2 cellular contexts compared by ENCODE assay signal in the genomic region with DNA sequence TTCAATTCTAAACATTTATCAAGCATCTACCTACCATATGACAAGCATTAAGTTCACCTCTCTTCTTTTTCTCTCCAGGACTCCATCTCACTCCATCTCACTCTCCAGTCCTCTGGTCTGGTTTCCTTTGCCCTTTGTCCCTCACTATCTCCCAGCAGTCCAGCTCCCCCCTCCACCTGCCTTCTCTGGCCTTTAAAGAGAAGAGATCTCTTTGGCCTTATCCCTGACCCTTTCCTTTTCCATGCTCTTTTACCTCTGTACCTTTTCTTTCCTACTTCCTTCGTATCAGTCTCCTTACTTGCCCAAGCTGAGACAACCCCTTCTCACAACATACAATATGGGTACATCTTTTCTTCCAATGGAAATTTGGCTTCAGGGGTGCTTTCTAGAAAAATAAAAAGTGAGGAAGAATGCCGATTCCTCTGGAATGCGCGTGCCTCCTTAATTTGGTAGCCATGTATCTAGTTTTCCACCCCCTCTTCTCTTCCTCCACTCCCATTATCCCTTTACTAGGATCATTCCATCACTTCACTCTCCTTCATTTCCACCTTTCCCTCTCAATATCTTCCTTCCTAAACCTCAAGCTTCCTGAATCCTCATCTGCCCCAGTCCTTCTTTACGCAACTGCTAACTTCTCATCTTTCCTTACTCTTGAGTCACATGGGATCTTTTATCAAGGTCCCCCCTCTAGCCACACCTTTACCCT.
A peak's percentile ranks its signal among the peaks of the same experiment; 100 is the strongest.
TF ChIP-seq lines count a peak whose summit lies in the region.

No MANE protein-coding gene starts in this region.

TF ChIP-seq in IMR-90, 13 proteins besides CTCF, POLR2A, EP300 and RAD21:
- TF ChIP-seq, protein P1, sequence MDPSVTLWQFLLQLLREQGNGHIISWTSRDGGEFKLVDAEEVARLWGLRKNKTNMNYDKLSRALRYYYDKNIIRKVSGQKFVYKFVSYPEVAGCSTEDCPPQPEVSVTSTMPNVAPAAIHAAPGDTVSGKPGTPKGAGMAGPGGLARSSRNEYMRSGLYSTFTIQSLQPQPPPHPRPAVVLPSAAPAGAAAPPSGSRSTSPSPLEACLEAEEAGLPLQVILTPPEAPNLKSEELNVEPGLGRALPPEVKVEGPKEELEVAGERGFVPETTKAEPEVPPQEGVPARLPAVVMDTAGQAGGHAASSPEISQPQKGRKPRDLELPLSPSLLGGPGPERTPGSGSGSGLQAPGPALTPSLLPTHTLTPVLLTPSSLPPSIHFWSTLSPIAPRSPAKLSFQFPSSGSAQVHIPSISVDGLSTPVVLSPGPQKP (IDR thresholded peaks at IDR 0.05; ENCODE audit: borderline replicate concordance, low read depth, low read length): no peak
- peak; percentile 82 for TF ChIP-seq CEBPB (IDR thresholded peaks at IDR 0.05; ENCODE audit: low read depth, low read length)
- TF ChIP-seq, protein P2, sequence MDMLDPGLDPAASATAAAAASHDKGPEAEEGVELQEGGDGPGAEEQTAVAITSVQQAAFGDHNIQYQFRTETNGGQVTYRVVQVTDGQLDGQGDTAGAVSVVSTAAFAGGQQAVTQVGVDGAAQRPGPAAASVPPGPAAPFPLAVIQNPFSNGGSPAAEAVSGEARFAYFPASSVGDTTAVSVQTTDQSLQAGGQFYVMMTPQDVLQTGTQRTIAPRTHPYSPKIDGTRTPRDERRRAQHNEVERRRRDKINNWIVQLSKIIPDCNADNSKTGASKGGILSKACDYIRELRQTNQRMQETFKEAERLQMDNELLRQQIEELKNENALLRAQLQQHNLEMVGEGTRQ (IDR thresholded peaks at IDR 0.05; ENCODE audit: low read depth, low read length): peak; percentile 46

TF ChIP-seq in HepG2, 621 proteins besides CTCF, POLR2A, EP300 and RAD21 (continues in another document):
- peak in 1 of 2 experiments; percentile 9; a peak in 1 of 4 replicates for TF ChIP-seq KLF16 (CRISPR knock-in tag; IDR thresholded peaks at IDR 0.05)
- TF ChIP-seq CCAR2 (optimal IDR thresholded peaks at IDR 0.05; ENCODE audit: low read depth, low read length): peak; percentile 86
- TF ChIP-seq RARA (CRISPR knock-in tag; IDR thresholded peaks at IDR 0.05): peak; percentile 5; the same call in 1 of the 2 replicates
- TF ChIP-seq ZNF556 (CRISPR knock-in tag; IDR thresholded peaks at IDR 0.05; ENCODE audit: borderline replicate concordance): 0 out of 2 replicates have a peak, but pooled peaks have one; percentile 2
- TF ChIP-seq ZMYM2 (CRISPR knock-in tag; IDR thresholded peaks at IDR 0.05): 0 out of 2 replicates have a peak, but pooled peaks have one; percentile 43
- TF ChIP-seq NCOR1 (IDR thresholded peaks at IDR 0.05; ENCODE audit: borderline replicate concordance, low read length): peak; percentile 50; the same call in 1 of the 2 replicates
- peak; percentile 48; the same call in 1 of the 2 replicates for TF ChIP-seq SMAD9 (CRISPR knock-in tag; IDR thresholded peaks at IDR 0.05)
- TF ChIP-seq RAD51 (IDR thresholded peaks at IDR 0.05; ENCODE audit: borderline replicate concordance): 0 out of 2 replicates have a peak, but pooled peaks have one; percentile 15
- TF ChIP-seq TOE1 (CRISPR knock-in tag; IDR thresholded peaks at IDR 0.05): peak; percentile 24; the same call in 1 of the 2 replicates
- TF ChIP-seq KLF12 (CRISPR knock-in tag; IDR thresholded peaks at IDR 0.05; ENCODE audit: borderline replicate concordance): 0 out of 2 replicates have a peak, but pooled peaks have one; percentile 30
- 0 out of 2 replicates have a peak, but pooled peaks have one; percentile 10 for TF ChIP-seq HDAC2 (CRISPR knock-in tag; IDR thresholded peaks at IDR 0.05)
- TF ChIP-seq ZNF816 (CRISPR knock-in tag; IDR thresholded peaks at IDR 0.05; ENCODE audit: borderline replicate concordance): no peak
- 0 out of 2 replicates have a peak, but pooled peaks have one; percentile 28 for TF ChIP-seq NFRKB (IDR thresholded peaks at IDR 0.05)
- TF ChIP-seq, protein P3, sequence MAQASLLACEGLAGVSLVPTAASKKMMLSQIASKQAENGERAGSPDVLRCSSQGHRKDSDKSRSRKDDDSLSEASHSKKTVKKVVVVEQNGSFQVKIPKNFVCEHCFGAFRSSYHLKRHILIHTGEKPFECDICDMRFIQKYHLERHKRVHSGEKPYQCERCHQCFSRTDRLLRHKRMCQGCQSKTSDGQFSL (CRISPR knock-in tag; IDR thresholded peaks at IDR 0.05): 0 out of 2 replicates have a peak, but pooled peaks have one; percentile 14
- no peak for TF ChIP-seq SP4 (CRISPR knock-in tag; IDR thresholded peaks at IDR 0.05)
- TF ChIP-seq EEA1 (CRISPR knock-in tag; IDR thresholded peaks at IDR 0.05; ENCODE audit: borderline replicate concordance): no peak
- 0 out of 2 replicates have a peak, but pooled peaks have one; percentile 15 for TF ChIP-seq SNAI1 (CRISPR knock-in tag; IDR thresholded peaks at IDR 0.05; ENCODE audit: borderline replicate concordance)
- TF ChIP-seq ZFY (CRISPR knock-in tag; IDR thresholded peaks at IDR 0.05): 0 out of 2 replicates have a peak, but pooled peaks have one; percentile 26
- no peak for TF ChIP-seq NR2F1 (CRISPR knock-in tag; IDR thresholded peaks at IDR 0.05)
- TF ChIP-seq ATF1 (CRISPR knock-in tag; IDR thresholded peaks at IDR 0.05): peak; percentile 10; the same call in 1 of the 2 replicates
- TF ChIP-seq ZKSCAN1 (IDR thresholded peaks at IDR 0.05; ENCODE audit: low read length): no peak
- TF ChIP-seq TGIF2 (CRISPR knock-in tag; IDR thresholded peaks at IDR 0.05): 0 out of 2 replicates have a peak, but pooled peaks have one; percentile 9
- TF ChIP-seq ZNF557 (CRISPR knock-in tag; IDR thresholded peaks at IDR 0.05): no peak
- no peak for TF ChIP-seq ZNF3 (CRISPR knock-in tag; IDR thresholded peaks at IDR 0.05)
- 0 out of 2 replicates have a peak, but pooled peaks have one; percentile 12 for TF ChIP-seq ZNF564 (CRISPR knock-in tag; IDR thresholded peaks at IDR 0.05)
- peak; percentile 7; the same call in 1 of the 2 replicates for TF ChIP-seq RXRB (CRISPR knock-in tag; IDR thresholded peaks at IDR 0.05; ENCODE audit: borderline replicate concordance)
- TF ChIP-seq, protein P4, sequence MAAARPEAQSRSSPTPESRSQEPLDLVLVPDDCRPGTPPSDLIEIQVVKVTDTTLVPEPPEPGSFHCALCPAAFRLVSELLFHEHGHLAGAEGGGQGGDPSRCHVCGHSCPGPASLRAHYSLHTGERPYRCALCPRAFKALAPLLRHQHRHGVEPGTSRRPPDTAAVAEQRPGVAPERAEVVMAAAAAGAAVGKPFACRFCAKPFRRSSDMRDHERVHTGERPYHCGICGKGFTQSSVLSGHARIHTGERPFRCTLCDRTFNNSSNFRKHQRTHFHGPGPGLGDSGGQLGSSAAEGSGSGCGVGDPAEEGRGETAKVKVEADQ (CRISPR knock-in tag; IDR thresholded peaks at IDR 0.05; ENCODE audit: borderline replicate concordance): peak; percentile 26; the same call in 1 of the 2 replicates
- TF ChIP-seq HNF4A (CRISPR knock-in tag; IDR thresholded peaks at IDR 0.05): 0 out of 2 replicates have a peak, but pooled peaks have one; percentile 14
- 0 out of 2 replicates have a peak, but pooled peaks have one; percentile 3 for TF ChIP-seq ZNF230 (CRISPR knock-in tag; IDR thresholded peaks at IDR 0.05)
- TF ChIP-seq YEATS4 (CRISPR knock-in tag; IDR thresholded peaks at IDR 0.05; ENCODE audit: borderline replicate concordance): 0 out of 2 replicates have a peak, but pooled peaks have one; percentile 26
- 0 out of 2 replicates have a peak, but pooled peaks have one; percentile 31 for TF ChIP-seq SIN3A (IDR thresholded peaks at IDR 0.05; ENCODE audit: borderline replicate concordance, low read depth, low read length)
- TF ChIP-seq, protein P5, sequence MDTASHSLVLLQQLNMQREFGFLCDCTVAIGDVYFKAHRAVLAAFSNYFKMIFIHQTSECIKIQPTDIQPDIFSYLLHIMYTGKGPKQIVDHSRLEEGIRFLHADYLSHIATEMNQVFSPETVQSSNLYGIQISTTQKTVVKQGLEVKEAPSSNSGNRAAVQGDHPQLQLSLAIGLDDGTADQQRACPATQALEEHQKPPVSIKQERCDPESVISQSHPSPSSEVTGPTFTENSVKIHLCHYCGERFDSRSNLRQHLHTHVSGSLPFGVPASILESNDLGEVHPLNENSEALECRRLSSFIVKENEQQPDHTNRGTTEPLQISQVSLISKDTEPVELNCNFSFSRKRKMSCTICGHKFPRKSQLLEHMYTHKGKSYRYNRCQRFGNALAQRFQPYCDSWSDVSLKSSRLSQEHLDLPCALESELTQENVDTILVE (CRISPR knock-in tag; IDR thresholded peaks at IDR 0.05): peak; percentile 28; the same call in 1 of the 2 replicates
- TF ChIP-seq ZSCAN9 (CRISPR knock-in tag; IDR thresholded peaks at IDR 0.05; ENCODE audit: borderline replicate concordance): 0 out of 2 replicates have a peak, but pooled peaks have one; percentile 2
- 0 out of 2 replicates have a peak, but pooled peaks have one; percentile 1 for TF ChIP-seq ZNF337 (CRISPR knock-in tag; IDR thresholded peaks at IDR 0.05; ENCODE audit: borderline replicate concordance, low read depth)
- TF ChIP-seq, protein P6, sequence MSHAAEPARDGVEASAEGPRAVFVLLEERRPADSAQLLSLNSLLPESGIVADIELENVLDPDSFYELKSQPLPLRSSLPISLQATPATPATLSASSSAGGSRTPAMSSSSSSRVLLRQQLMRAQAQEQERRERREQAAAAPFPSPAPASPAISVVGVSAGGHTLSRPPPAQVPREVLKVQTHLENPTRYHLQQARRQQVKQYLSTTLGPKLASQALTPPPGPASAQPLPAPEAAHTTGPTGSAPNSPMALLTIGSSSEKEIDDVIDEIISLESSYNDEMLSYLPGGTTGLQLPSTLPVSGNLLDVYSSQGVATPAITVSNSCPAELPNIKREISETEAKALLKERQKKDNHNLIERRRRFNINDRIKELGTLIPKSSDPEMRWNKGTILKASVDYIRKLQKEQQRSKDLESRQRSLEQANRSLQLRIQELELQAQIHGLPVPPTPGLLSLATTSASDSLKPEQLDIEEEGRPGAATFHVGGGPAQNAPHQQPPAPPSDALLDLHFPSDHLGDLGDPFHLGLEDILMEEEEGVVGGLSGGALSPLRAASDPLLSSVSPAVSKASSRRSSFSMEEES (CRISPR knock-in tag; IDR thresholded peaks at IDR 0.05): peak; percentile 30; the same call in 1 of the 2 replicates
- TF ChIP-seq NFATC3 (CRISPR knock-in tag; IDR thresholded peaks at IDR 0.05): peak; percentile 14; the same call in 1 of the 2 replicates
- TF ChIP-seq TRAFD1 (CRISPR knock-in tag; IDR thresholded peaks at IDR 0.05; ENCODE audit: borderline replicate concordance): 0 out of 2 replicates have a peak, but pooled peaks have one; percentile 19
- 0 out of 2 replicates have a peak, but pooled peaks have one; percentile 14 for TF ChIP-seq HOXA5 (CRISPR knock-in tag; IDR thresholded peaks at IDR 0.05)
- no peak for TF ChIP-seq ZBTB8A (CRISPR knock-in tag; IDR thresholded peaks at IDR 0.05; ENCODE audit: borderline replicate concordance, low read depth)
- TF ChIP-seq ZNF468 (CRISPR knock-in tag; IDR thresholded peaks at IDR 0.05): no peak; the same call in 1 of the 2 replicates
- no peak for TF ChIP-seq IRX3 (CRISPR knock-in tag; IDR thresholded peaks at IDR 0.05; ENCODE audit: borderline replicate concordance, low read depth)
- peak; percentile 74; the same call in 1 of the 2 replicates for TF ChIP-seq NBN (conservative IDR thresholded peaks at IDR 0.05)
- TF ChIP-seq IKZF4 (CRISPR knock-in tag; IDR thresholded peaks at IDR 0.05; ENCODE audit: borderline replicate concordance, low read depth, not compliant biosample characterization): peak; percentile 13
- peak; percentile 37; the same call in 1 of the 2 replicates for TF ChIP-seq PATZ1 (CRISPR knock-in tag; IDR thresholded peaks at IDR 0.05)
- TF ChIP-seq JUNB (CRISPR knock-in tag; IDR thresholded peaks at IDR 0.05; ENCODE audit: borderline replicate concordance): peak; percentile 51; the same call in 1 of the 2 replicates
- TF ChIP-seq GFI1 (CRISPR knock-in tag; IDR thresholded peaks at IDR 0.05; ENCODE audit: borderline replicate concordance): 0 out of 2 replicates have a peak, but pooled peaks have one; percentile 4
- no peak for TF ChIP-seq GABPA (IDR thresholded peaks at IDR 0.05; ENCODE audit: low read depth, low read length)
- TF ChIP-seq GABPA (CRISPR knock-in tag; IDR thresholded peaks at IDR 0.05; ENCODE audit: low read depth): 0 out of 2 replicates have a peak, but pooled peaks have one; percentile 3
